ENCODE assay signal across 1 cellular context in the genomic region with DNA sequence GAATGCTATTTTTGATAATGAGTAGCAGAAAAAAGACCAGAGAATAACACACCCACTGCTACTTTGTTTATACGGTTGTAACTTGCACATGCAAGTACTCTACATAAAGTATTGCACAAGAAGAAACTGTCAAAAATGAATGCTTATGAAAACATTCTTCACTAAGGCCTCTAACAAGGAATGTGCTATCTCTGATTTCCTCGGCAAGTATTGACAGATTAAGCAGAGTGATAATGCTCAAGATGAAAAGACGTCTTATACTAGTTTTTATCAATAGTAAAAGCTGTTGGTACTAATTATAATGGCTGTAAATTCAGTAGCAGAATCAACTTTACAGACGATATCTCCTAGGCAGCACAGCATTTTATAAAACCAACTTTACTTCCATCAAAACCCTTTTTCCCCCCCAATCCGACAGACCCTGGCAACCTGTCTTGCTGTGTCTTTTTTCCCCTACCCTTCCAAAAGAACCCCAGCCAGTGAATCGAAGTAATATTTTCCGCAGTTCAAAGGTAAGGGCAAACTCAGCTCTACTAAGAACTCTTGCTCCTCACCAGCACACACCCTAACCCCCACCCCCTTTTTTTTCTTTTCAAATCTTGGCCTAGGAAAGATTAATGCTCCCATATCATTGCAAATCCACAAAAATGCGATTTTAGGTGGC.
TF ChIP-seq lines count a peak whose summit lies in the region.

No MANE protein-coding gene starts in this region.

TF ChIP-seq in K562, 482 proteins besides CTCF, POLR2A, EP300 and RAD21 (continued from another document):
- no peak for TF ChIP-seq KAT2B (IDR thresholded peaks at IDR 0.05; ENCODE audit: low read depth, low read length)
- TF ChIP-seq SIN3A (IDR thresholded peaks at IDR 0.05; ENCODE audit: borderline replicate concordance in 2 of 2, control insufficient read depth in 1 of 2, low read depth in 2 of 2, low read length in 2 of 2) = peak in 1 of 2 experiments; percentile 4; a peak in 1 of 4 replicates
- TF ChIP-seq, protein P1, sequence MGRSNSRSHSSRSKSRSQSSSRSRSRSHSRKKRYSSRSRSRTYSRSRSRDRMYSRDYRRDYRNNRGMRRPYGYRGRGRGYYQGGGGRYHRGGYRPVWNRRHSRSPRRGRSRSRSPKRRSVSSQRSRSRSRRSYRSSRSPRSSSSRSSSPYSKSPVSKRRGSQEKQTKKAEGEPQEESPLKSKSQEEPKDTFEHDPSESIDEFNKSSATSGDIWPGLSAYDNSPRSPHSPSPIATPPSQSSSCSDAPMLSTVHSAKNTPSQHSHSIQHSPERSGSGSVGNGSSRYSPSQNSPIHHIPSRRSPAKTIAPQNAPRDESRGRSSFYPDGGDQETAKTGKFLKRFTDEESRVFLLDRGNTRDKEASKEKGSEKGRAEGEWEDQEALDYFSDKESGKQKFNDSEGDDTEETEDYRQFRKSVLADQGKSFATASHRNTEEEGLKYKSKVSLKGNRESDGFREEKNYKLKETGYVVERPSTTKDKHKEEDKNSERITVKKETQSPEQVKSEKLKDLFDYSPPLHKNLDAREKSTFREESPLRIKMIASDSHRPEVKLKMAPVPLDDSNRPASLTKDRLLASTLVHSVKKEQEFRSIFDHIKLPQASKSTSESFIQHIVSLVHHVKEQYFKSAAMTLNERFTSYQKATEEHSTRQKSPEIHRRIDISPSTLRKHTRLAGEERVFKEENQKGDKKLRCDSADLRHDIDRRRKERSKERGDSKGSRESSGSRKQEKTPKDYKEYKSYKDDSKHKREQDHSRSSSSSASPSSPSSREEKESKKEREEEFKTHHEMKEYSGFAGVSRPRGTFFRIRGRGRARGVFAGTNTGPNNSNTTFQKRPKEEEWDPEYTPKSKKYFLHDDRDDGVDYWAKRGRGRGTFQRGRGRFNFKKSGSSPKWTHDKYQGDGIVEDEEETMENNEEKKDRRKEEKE (IDR thresholded peaks at IDR 0.05; ENCODE audit: borderline replicate concordance in 1 of 2, control insufficient read depth in 1 of 2, low read depth in 2 of 2, low read length in 1 of 2) = no peak
- no peak for TF ChIP-seq IFI16 (CRISPR knock-in tag; IDR thresholded peaks at IDR 0.05)
- TF ChIP-seq, protein P2, sequence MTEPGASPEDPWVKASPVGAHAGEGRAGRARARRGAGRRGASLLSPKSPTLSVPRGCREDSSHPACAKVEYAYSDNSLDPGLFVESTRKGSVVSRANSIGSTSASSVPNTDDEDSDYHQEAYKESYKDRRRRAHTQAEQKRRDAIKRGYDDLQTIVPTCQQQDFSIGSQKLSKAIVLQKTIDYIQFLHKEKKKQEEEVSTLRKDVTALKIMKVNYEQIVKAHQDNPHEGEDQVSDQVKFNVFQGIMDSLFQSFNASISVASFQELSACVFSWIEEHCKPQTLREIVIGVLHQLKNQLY (CRISPR knock-in tag; conservative IDR thresholded peaks at IDR 0.05) = no peak
- TF ChIP-seq POLR2AphosphoS5 (IDR thresholded peaks at IDR 0.05; ENCODE audit: control insufficient read depth, insufficient read depth, low read depth, low read length) = no peak
- no peak for TF ChIP-seq SREBF2 (CRISPR knock-in tag; IDR thresholded peaks at IDR 0.05)
- TF ChIP-seq FOXK2 (conservative IDR thresholded peaks at IDR 0.05 in 1 of 2, IDR thresholded peaks at IDR 0.05 in 1 of 2; ENCODE audit: low read depth in 2 of 2) = peak in 1 of 2 experiments; percentile 18; a peak in 1 of 4 replicates
- TF ChIP-seq MEF2D (tag; conservative IDR thresholded peaks at IDR 0.05; ENCODE audit: low read depth) = no peak
- peak; percentile 20 for TF ChIP-seq MEIS2 (IDR thresholded peaks at IDR 0.05; ENCODE audit: partially characterized antibody)
- TF ChIP-seq, protein P3, sequence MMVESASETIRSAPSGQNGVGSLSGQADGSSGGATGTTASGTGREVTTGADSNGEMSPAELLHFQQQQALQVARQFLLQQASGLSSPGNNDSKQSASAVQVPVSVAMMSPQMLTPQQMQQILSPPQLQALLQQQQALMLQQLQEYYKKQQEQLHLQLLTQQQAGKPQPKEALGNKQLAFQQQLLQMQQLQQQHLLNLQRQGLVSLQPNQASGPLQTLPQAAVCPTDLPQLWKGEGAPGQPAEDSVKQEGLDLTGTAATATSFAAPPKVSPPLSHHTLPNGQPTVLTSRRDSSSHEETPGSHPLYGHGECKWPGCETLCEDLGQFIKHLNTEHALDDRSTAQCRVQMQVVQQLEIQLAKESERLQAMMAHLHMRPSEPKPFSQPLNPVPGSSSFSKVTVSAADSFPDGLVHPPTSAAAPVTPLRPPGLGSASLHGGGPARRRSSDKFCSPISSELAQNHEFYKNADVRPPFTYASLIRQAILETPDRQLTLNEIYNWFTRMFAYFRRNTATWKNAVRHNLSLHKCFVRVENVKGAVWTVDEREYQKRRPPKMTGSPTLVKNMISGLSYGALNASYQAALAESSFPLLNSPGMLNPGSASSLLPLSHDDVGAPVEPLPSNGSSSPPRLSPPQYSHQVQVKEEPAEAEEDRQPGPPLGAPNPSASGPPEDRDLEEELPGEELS (CRISPR knock-in tag; IDR thresholded peaks at IDR 0.05; ENCODE audit: borderline replicate concordance) = no peak
- TF ChIP-seq, protein P4, sequence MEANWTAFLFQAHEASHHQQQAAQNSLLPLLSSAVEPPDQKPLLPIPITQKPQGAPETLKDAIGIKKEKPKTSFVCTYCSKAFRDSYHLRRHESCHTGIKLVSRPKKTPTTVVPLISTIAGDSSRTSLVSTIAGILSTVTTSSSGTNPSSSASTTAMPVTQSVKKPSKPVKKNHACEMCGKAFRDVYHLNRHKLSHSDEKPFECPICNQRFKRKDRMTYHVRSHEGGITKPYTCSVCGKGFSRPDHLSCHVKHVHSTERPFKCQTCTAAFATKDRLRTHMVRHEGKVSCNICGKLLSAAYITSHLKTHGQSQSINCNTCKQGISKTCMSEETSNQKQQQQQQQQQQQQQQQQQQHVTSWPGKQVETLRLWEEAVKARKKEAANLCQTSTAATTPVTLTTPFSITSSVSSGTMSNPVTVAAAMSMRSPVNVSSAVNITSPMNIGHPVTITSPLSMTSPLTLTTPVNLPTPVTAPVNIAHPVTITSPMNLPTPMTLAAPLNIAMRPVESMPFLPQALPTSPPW (CRISPR knock-in tag; IDR thresholded peaks at IDR 0.05) = peak; percentile 11; the same call in 1 of the 2 replicates
- TF ChIP-seq, protein P5, sequence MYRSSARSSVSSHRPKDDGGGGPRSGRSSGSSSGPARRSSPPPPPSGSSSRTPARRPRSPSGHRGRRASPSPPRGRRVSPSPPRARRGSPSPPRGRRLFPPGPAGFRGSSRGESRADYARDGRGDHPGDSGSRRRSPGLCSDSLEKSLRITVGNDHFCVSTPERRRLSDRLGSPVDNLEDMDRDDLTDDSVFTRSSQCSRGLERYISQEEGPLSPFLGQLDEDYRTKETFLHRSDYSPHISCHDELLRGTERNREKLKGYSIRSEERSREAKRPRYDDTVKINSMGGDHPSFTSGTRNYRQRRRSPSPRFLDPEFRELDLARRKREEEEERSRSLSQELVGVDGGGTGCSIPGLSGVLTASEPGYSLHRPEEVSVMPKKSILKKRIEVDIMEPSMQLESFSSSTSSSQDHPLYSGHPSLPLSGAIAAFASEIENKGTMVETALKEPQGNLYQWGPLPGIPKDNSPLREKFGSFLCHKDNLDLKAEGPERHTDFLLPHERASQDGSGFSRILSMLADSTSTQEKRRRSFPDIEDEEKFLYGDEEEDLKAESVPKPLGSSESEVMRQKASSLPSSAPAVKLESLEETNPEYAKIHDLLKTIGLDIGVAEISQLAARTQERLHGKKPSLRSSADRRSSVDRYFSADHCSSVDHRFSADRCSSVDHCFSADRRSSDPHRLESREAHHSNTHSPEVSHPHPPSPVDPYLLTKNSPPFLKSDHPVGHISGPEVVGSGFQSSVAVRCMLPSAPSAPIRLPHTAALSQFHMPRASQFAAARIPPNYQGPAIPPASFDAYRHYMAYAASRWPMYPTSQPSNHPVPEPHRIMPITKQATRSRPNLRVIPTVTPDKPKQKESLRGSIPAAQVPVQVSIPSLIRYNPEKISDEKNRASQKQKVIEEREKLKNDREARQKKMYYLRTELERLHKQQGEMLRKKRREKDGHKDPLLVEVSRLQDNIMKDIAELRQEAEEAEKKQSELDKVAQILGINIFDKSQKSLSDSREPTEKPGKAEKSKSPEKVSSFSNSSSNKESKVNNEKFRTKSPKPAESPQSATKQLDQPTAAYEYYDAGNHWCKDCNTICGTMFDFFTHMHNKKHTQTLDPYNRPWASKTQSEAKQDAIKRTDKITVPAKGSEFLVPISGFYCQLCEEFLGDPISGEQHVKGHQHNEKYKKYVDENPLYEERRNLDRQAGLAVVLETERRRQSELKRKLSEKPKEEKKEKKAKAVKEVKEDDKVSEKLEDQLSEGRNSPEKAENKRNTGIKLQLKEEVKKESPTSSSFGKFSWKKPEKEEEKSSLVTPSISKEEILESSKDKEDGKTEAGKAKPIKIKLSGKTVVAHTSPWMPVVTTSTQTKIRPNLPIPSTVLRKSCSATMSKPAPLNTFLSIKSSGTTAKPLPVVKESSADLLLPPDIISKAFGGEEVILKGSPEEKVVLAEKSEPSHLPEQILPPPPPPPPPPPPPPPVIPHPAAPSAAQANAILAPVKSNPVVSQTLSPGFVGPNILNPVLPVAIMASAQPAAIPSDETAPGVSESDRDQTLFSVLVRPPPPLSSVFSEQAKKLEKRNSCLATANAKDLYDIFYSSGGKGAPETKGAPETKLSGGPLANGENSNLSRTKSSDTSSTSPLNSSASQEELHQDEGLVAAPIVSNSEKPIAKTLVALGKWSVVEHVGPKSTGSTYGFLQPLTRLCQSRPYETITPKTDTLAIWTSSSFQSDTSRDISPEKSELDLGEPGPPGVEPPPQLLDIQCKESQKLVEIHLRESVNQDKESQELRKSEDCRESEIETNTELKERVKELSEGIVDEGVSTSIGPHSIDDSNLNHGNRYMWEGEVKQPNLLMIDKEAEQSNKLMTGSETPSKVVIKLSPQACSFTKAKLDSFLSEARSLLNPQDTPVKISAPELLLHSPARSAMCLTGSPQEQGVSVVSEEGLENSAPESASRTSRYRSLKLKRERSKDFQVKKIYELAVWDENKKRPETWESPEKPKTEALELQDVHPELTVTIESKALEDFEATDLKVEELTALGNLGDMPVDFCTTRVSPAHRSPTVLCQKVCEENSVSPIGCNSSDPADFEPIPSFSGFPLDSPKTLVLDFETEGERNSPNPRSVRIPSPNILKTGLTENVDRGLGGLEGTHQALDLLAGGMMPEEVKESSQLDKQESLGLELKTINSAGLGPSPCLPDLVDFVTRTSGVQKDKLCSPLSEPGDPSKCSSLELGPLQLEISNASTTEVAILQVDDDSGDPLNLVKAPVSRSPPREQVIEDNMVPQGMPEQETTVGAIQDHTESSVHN (IDR thresholded peaks at IDR 0.05; ENCODE audit: borderline replicate concordance in 1 of 2, low read depth in 1 of 2) = peak in 1 of 2 experiments; percentile 91; a peak in 1 of 4 replicates
- no peak for TF ChIP-seq KLF10 (CRISPR knock-in tag; IDR thresholded peaks at IDR 0.05)
- no peak for TF ChIP-seq STAT5A (IDR thresholded peaks at IDR 0.05; ENCODE audit: borderline replicate concordance, low read length)
